Comparison of ENCODE assay signal across 1 cellular context in genomic region chr1:36369061-36369470, GRCh38.
TF ChIP-seq lines count a peak whose summit lies in the region.

No MANE protein-coding gene starts in this region.

TF ChIP-seq in HepG2, 621 proteins besides CTCF, POLR2A, EP300 and RAD21 (continued from another document and continues in another):
- TF ChIP-seq HMGXB4 (CRISPR knock-in tag; IDR thresholded peaks at IDR 0.05; ENCODE audit: borderline replicate concordance in 1 of 2, low read depth in 1 of 2) (no peak), ZBTB4 (CRISPR knock-in tag; IDR thresholded peaks at IDR 0.05; ENCODE audit: borderline replicate concordance) (no peak), ZNF337 (CRISPR knock-in tag; IDR thresholded peaks at IDR 0.05; ENCODE audit: borderline replicate concordance, low read depth) (no peak), EZH2 (conservative IDR thresholded peaks at IDR 0.05; ENCODE audit: low read depth, low read length) (no peak), GRHL1 (CRISPR knock-in tag; conservative IDR thresholded peaks at IDR 0.05) (no peak), ZBTB37 (CRISPR knock-in tag; IDR thresholded peaks at IDR 0.05) (no peak), ZNF883 (CRISPR knock-in tag; IDR thresholded peaks at IDR 0.05; ENCODE audit: not compliant biosample characterization) (no peak), SATB2 (CRISPR knock-in tag; IDR thresholded peaks at IDR 0.05) (no peak), CHCHD3 (CRISPR knock-in tag; IDR thresholded peaks at IDR 0.05) (no peak), RELA (CRISPR knock-in tag; IDR thresholded peaks at IDR 0.05) (no peak), PATZ1 (CRISPR knock-in tag; IDR thresholded peaks at IDR 0.05) (peak; percentile 65), ZNF619 (CRISPR knock-in tag; IDR thresholded peaks at IDR 0.05) (no peak), PLSCR1 (CRISPR knock-in tag; IDR thresholded peaks at IDR 0.05; ENCODE audit: borderline replicate concordance) (no peak), STAG1 (CRISPR knock-in tag; IDR thresholded peaks at IDR 0.05) (peak; percentile 65), ZNF740 (CRISPR knock-in tag; IDR thresholded peaks at IDR 0.05) (peak; percentile 96), CEBPB (IDR thresholded peaks at IDR 0.05; ENCODE audit: borderline replicate concordance, low read depth, low read length) (no peak), CBX2 (IDR thresholded peaks at IDR 0.05; ENCODE audit: low read depth, low read length) (no peak), CBX2 (CRISPR knock-in tag; IDR thresholded peaks at IDR 0.05; ENCODE audit: low read depth) (no peak), ZBTB8A (CRISPR knock-in tag; IDR thresholded peaks at IDR 0.05; ENCODE audit: borderline replicate concordance, low read depth) (no peak), KLF11 (CRISPR knock-in tag; IDR thresholded peaks at IDR 0.05) (no peak), ZFP41 (CRISPR knock-in tag; IDR thresholded peaks at IDR 0.05; ENCODE audit: borderline replicate concordance) (no peak), ZKSCAN5 (CRISPR knock-in tag; IDR thresholded peaks at IDR 0.05) (no peak), IRF1 (CRISPR knock-in tag; IDR thresholded peaks at IDR 0.05; ENCODE audit: low read depth) (no peak), ZBTB7A (CRISPR knock-in tag; IDR thresholded peaks at IDR 0.05) (no peak), ZNF782 (CRISPR knock-in tag; IDR thresholded peaks at IDR 0.05; ENCODE audit: borderline replicate concordance) (no peak), HINFP (CRISPR knock-in tag; IDR thresholded peaks at IDR 0.05; ENCODE audit: low read depth) (no peak), KAT7 (CRISPR knock-in tag; IDR thresholded peaks at IDR 0.05; ENCODE audit: borderline replicate concordance) (no peak), ISL2 (CRISPR knock-in tag; IDR thresholded peaks at IDR 0.05) (no peak), ZNF383 (CRISPR knock-in tag; IDR thresholded peaks at IDR 0.05; ENCODE audit: borderline replicate concordance) (no peak), ZNF557 (CRISPR knock-in tag; IDR thresholded peaks at IDR 0.05) (no peak), SSRP1 (CRISPR knock-in tag; IDR thresholded peaks at IDR 0.05) (0 out of 2 replicates have a peak, but pooled peaks have one; percentile 58), ELK4 (CRISPR knock-in tag; IDR thresholded peaks at IDR 0.05; ENCODE audit: borderline replicate concordance) (no peak), GZF1 (CRISPR knock-in tag; IDR thresholded peaks at IDR 0.05) (no peak), ZNF614 (CRISPR knock-in tag; IDR thresholded peaks at IDR 0.05; ENCODE audit: borderline replicate concordance) (peak; percentile 47; the same call in 1 of the 2 replicates), KLF13 (CRISPR knock-in tag; IDR thresholded peaks at IDR 0.05) (no peak), CREB3 (CRISPR knock-in tag; IDR thresholded peaks at IDR 0.05) (no peak), CBFB (CRISPR knock-in tag; IDR thresholded peaks at IDR 0.05) (no peak), PAWR (CRISPR knock-in tag; IDR thresholded peaks at IDR 0.05; ENCODE audit: borderline replicate concordance) (no peak), ZNF264 (CRISPR knock-in tag; IDR thresholded peaks at IDR 0.05) (no peak), THAP11 (CRISPR knock-in tag; IDR thresholded peaks at IDR 0.05) (peak; percentile 72), ZSCAN9 (CRISPR knock-in tag; IDR thresholded peaks at IDR 0.05; ENCODE audit: borderline replicate concordance) (no peak), SIN3B (IDR thresholded peaks at IDR 0.05; ENCODE audit: low read length) (no peak), KDM1A (CRISPR knock-in tag; IDR thresholded peaks at IDR 0.05) (no peak), E2F1 (CRISPR knock-in tag; IDR thresholded peaks at IDR 0.05) (no peak), MYNN (CRISPR knock-in tag; IDR thresholded peaks at IDR 0.05; ENCODE audit: low read depth) (no peak), SPEN (CRISPR knock-in tag; IDR thresholded peaks at IDR 0.05; ENCODE audit: low read depth) (no peak), CREBL2 (CRISPR knock-in tag; IDR thresholded peaks at IDR 0.05; ENCODE audit: borderline replicate concordance) (no peak), ZNF232 (CRISPR knock-in tag; IDR thresholded peaks at IDR 0.05; ENCODE audit: borderline replicate concordance) (no peak), ERF (CRISPR knock-in tag; IDR thresholded peaks at IDR 0.05) (no peak), CEBPG (CRISPR knock-in tag; IDR thresholded peaks at IDR 0.05) (peak; percentile 29; the same call in 1 of the 2 replicates), SP2 (CRISPR knock-in tag; IDR thresholded peaks at IDR 0.05) (no peak), NCOA1 (CRISPR knock-in tag; IDR thresholded peaks at IDR 0.05) (no peak)
